In genomic region chr17:68600123-68600880, GRCh38 we compare ENCODE assay signal across 1 cellular context.
A peak's percentile ranks its signal among the peaks of the same experiment; 100 is the strongest.
TF ChIP-seq lines count a peak whose summit lies in the region.

No MANE protein-coding gene starts in this region.

TF ChIP-seq in HepG2, 621 proteins besides CTCF, POLR2A, EP300 and RAD21 (continued from another document and continues in another):
- TF ChIP-seq PBX3 (CRISPR knock-in tag; IDR thresholded peaks at IDR 0.05; ENCODE audit: borderline replicate concordance) (no peak), SYNCRIP (IDR thresholded peaks at IDR 0.05; ENCODE audit: insufficient read depth, low read depth, low read length) (no peak), ZBTB38 (CRISPR knock-in tag; IDR thresholded peaks at IDR 0.05) (no peak), ZBTB49 (CRISPR knock-in tag; IDR thresholded peaks at IDR 0.05; ENCODE audit: borderline replicate concordance) (no peak), RBM39 (IDR thresholded peaks at IDR 0.05; ENCODE audit: low read depth, low read length, poor library complexity, severe bottlenecking) (peak; percentile 37), SALL1 (CRISPR knock-in tag; IDR thresholded peaks at IDR 0.05) (peak; percentile 74), MTF2 (CRISPR knock-in tag; IDR thresholded peaks at IDR 0.05; ENCODE audit: borderline replicate concordance) (no peak), TSC22D2 (CRISPR knock-in tag; IDR thresholded peaks at IDR 0.05; ENCODE audit: borderline replicate concordance) (peak; percentile 81; the same call in 1 of the 2 replicates), FOXP4 (CRISPR knock-in tag; IDR thresholded peaks at IDR 0.05) (no peak; the same call in 1 of the 2 replicates), DRAP1 (CRISPR knock-in tag; IDR thresholded peaks at IDR 0.05) (peak; percentile 40; the same call in 1 of the 2 replicates), GMEB2 (CRISPR knock-in tag; IDR thresholded peaks at IDR 0.05; ENCODE audit: low read depth) (no peak), ZNF784 (CRISPR knock-in tag; IDR thresholded peaks at IDR 0.05; ENCODE audit: borderline replicate concordance) (peak; percentile 32; the same call in 1 of the 2 replicates), ZNF160 (CRISPR knock-in tag; IDR thresholded peaks at IDR 0.05) (peak; percentile 42; the same call in 1 of the 2 replicates), KLF9 (CRISPR knock-in tag; IDR thresholded peaks at IDR 0.05; ENCODE audit: low read depth) (no peak), ZBTB40 (IDR thresholded peaks at IDR 0.05) (no peak), ZBTB40 (CRISPR knock-in tag; IDR thresholded peaks at IDR 0.05) (no peak; the same call in 1 of the 2 replicates), ELF3 (CRISPR knock-in tag; IDR thresholded peaks at IDR 0.05) (0 out of 2 replicates have a peak, but pooled peaks have one; percentile 43), ZNF251 (CRISPR knock-in tag; IDR thresholded peaks at IDR 0.05) (no peak), HHEX (CRISPR knock-in tag; IDR thresholded peaks at IDR 0.05) (no peak), ZNF615 (CRISPR knock-in tag; IDR thresholded peaks at IDR 0.05; ENCODE audit: borderline replicate concordance) (peak; percentile 88; the same call in 1 of the 2 replicates), TBX2 (CRISPR knock-in tag; IDR thresholded peaks at IDR 0.05; ENCODE audit: borderline replicate concordance) (0 out of 2 replicates have a peak, but pooled peaks have one; percentile 52), WIZ (CRISPR knock-in tag; IDR thresholded peaks at IDR 0.05) (no peak), RARG (CRISPR knock-in tag; IDR thresholded peaks at IDR 0.05; ENCODE audit: low read depth) (no peak), NFIB (CRISPR knock-in tag; IDR thresholded peaks at IDR 0.05; ENCODE audit: borderline replicate concordance) (no peak), MYC (CRISPR knock-in tag; IDR thresholded peaks at IDR 0.05; ENCODE audit: borderline replicate concordance) (peak; percentile 23; the same call in 1 of the 2 replicates), KLF16 (CRISPR knock-in tag; IDR thresholded peaks at IDR 0.05) (no peak), SKI (IDR thresholded peaks at IDR 0.05; ENCODE audit: partially characterized antibody) (peak; percentile 31), ZNF687 (CRISPR knock-in tag; IDR thresholded peaks at IDR 0.05) (peak; percentile 92), ZNF260 (CRISPR knock-in tag; IDR thresholded peaks at IDR 0.05; ENCODE audit: borderline replicate concordance, low read depth) (0 out of 2 replicates have a peak, but pooled peaks have one; percentile 22), REL (CRISPR knock-in tag; conservative IDR thresholded peaks at IDR 0.05) (0 out of 2 replicates have a peak, but pooled peaks have one; percentile 30), ISX (CRISPR knock-in tag; conservative IDR thresholded peaks at IDR 0.05) (no peak), NRL (CRISPR knock-in tag; IDR thresholded peaks at IDR 0.05; ENCODE audit: borderline replicate concordance) (no peak), POLR2G (IDR thresholded peaks at IDR 0.05; ENCODE audit: low read depth, low read length) (no peak)
